ENCODE assay signal across 8 cellular contexts in genomic region chr22:35299217-35299716, GRCh38. TPM values are rescaled to one million over a fixed set of nuclear protein-coding genes. Genes with fewer than 3 reads are reported as not detected.
A peak's percentile ranks its signal among the peaks of the same experiment; 100 is the strongest.
DNase-seq lines count a peak whose midpoint lies in the region; ATAC-seq and TF ChIP-seq lines count a peak whose summit lies in the region.

No MANE protein-coding gene starts in this region.

- no TSS peak for BruUV-seq in IMR-90 (replicated peaks; lab: Mats Ljungman, UMichigan)

- TF ChIP-seq POLR2A in IMR-90 (IDR thresholded peaks at IDR 0.05; ENCODE audit: low read depth, low read length): no peak

- CTCF ChIA-PET in IMR-90 (lab: Yijun Ruan, JAX): interaction anchor here (0.9 kb wide), 1 partner anchor 11 kb away, joined by 3 read pairs; no protein-coding TSS in a partner anchor

- peaks cover 3% of the 10 kb centered on the region for H3K36me3 Mint-ChIP-seq in activated naive CD4-positive, alpha-beta T cell treated with anti-CD3 and anti-CD28 coated beads, Interleukin-2, amount 50 U/mL, for 24 hours

- peak overlapping the region; percentile 95 for H3K4me3 Mint-ChIP-seq in activated naive CD4-positive, alpha-beta T cell treated with anti-CD3 and anti-CD28 coated beads, Interleukin-2, amount 50 U/mL, for 24 hours

- peaks cover 6 to 42% of the 10 kb centered on the region in 2 experiments for H3K79me1 ChIP-seq in IMR-90 (ENCODE audit: low read depth in 1 of 2, low read length in 2 of 2)

- peaks cover 9% of the 10 kb centered on the region for H3K36me3 ChIP-seq in IMR-90 (ENCODE audit: control insufficient read depth, insufficient read depth, low read length)

- H3K9me1 ChIP-seq in IMR-90 (ENCODE audit: insufficient read depth, low read length): peaks cover 18% of the 10 kb centered on the region

- H2BK20ac ChIP-seq in IMR-90 (ENCODE audit: low read depth, low read length): no peak overlapping the region

- H3K18ac ChIP-seq in IMR-90 (ENCODE audit: low read depth, low read length): peak overlapping the region; percentile 12

- no peak overlapping the region; the same call in 1 of the 2 replicates for H3K23ac ChIP-seq in IMR-90 (ENCODE audit: low read depth, low read length)

- H3K4me3 ChIP-seq in AG09309 (ENCODE audit: control insufficient read depth, low read depth, low read length): peak overlapping the region; percentile 66
- H3K4me3 ChIP-seq in IMR-90 (ENCODE audit: insufficient read depth, low read depth, low read length): peak overlapping the region; percentile 64

- POLR2A ChIA-PET in IMR-90 (lab: Charles Lee; ENCODE audit: unreplicated experiment): interaction anchor here (0.6 to 1.1 kb wide), 3 partner anchors 13 to 31 kb away, joined by 3 read pairs; no protein-coding TSS in a partner anchor

- no peaks in the 10 kb centered on the region for H3K9me3 Mint-ChIP-seq in activated naive CD4-positive, alpha-beta T cell treated with anti-CD3 and anti-CD28 coated beads, Interleukin-2, amount 50 U/mL, for 24 hours

- 0% methylated on average over 9 of the region's 18 CpGs; no CpG with 5 or more reads in 1 of the 2 experiments for WGBS in IMR-90 (ENCODE audit: extremely low coverage in 2 of 2, insufficient read length in 1 of 2), 2 experiments

- intact Hi-C loops in IMR-90 (cut with micrococcal nuclease): no loop called here

- H3K14ac ChIP-seq in IMR-90 (replicated peaks; ENCODE audit: low read depth, low read length): peak overlapping the region; percentile 16; the same call in 1 of the 2 replicates

- TF ChIP-seq CTCF in AG09309 (IDR thresholded peaks at IDR 0.05; ENCODE audit: control insufficient read depth, insufficient read depth, low read depth, low read length, missing control alignments): no peak
- no peak for TF ChIP-seq CTCF in IMR-90 (conservative IDR thresholded peaks at IDR 0.05; ENCODE audit: low read depth, low read length)

- H4K91ac ChIP-seq in IMR-90 (ENCODE audit: insufficient read depth, low read depth, low read length): peak overlapping the region; percentile 76

- DNase-seq in AG09309 (ENCODE audit: low read depth) (no peak), IMR-90 (no peak), hepatic stellate cell (ENCODE audit: low spot score) (peak; percentile 24)
- DNase-seq in stimulated activated CD8-positive, alpha-beta memory T cell treated with anti-CD3 and anti-CD28 coated beads, Interleukin-7, amount 100 ng/mL, for 1 hour (ENCODE audit: low read depth in 2 of 2): peak; percentile 2 to 3
- DNase-seq in activated CD8-positive, alpha-beta memory T cell treated with anti-CD3 and anti-CD28 coated beads for 24 hours: no peak

- H2BK15ac ChIP-seq in IMR-90 (ENCODE audit: low read depth, low read length): peak overlapping the region; percentile 62; the same call in 1 of the 3 replicates

- H2AK9ac ChIP-seq in IMR-90 (replicated peaks; ENCODE audit: low read depth, low read length, poor library complexity): peak overlapping the region; percentile 83

- H3K9ac ChIP-seq in IMR-90 (ENCODE audit: low read depth, low read length): peak overlapping the region; percentile 70

- no peaks in the 10 kb centered on the region for H3K27me3 ChIP-seq in IMR-90 (ENCODE audit: control insufficient read depth, insufficient read depth, low read length)

- dilution Hi-C loops in IMR-90 (cut with HindIII; ENCODE audit: low sequenced_read_pairs, unreplicated experiment): no loop called here

- peak overlapping the region; percentile 96 for H3K27ac Mint-ChIP-seq in activated naive CD4-positive, alpha-beta T cell treated with anti-CD3 and anti-CD28 coated beads, Interleukin-2, amount 50 U/mL, for 24 hours

- peak overlapping the region; percentile 98 for H2AFZ ChIP-seq in IMR-90 (replicated peaks; ENCODE audit: low read length, poor library complexity)

- H2BK120ac ChIP-seq in IMR-90 (ENCODE audit: low read depth, low read length): peak overlapping the region; percentile 2; the same call in 1 of the 2 replicates

- H4K8ac ChIP-seq in IMR-90 (ENCODE audit: low read depth in 2 of 2, low read length in 2 of 2): peak overlapping the region; percentile 58 to 85

- peak overlapping the region; percentile 50 for H2BK5ac ChIP-seq in IMR-90 (ENCODE audit: low read depth, low read length, poor library complexity, severe bottlenecking)

- no peaks in the 10 kb centered on the region for H3K27me3 Mint-ChIP-seq in activated naive CD4-positive, alpha-beta T cell treated with anti-CD3 and anti-CD28 coated beads, Interleukin-2, amount 50 U/mL, for 24 hours

- peak overlapping the region; percentile 77; the same call in 1 of the 2 replicates for H2AK5ac ChIP-seq in IMR-90 (ENCODE audit: low read depth, low read length)

- no peaks in the 10 kb centered on the region for H3K9me3 ChIP-seq in IMR-90 (ENCODE audit: control insufficient read depth, insufficient read depth, low read length)

- peaks cover 6% of the 10 kb centered on the region for H3K4me1 ChIP-seq in IMR-90 (ENCODE audit: control insufficient read depth, insufficient read depth, low read length)

- H3K27ac ChIP-seq in IMR-90 (ENCODE audit: insufficient read depth, low read length): peak overlapping the region; percentile 74

- ATAC-seq in GM18858 (IDR thresholded peaks at IDR 0.05; ENCODE audit: unreplicated experiment): peak; percentile 2
- no peak; the same call in 1 of the 2 replicates for ATAC-seq in IMR-90 (ENCODE audit: low read depth)
- ATAC-seq in GM19397 (IDR thresholded peaks at IDR 0.05; ENCODE audit: unreplicated experiment): no peak

- H3K56ac ChIP-seq in IMR-90 (ENCODE audit: extremely low read depth, insufficient read depth, low read length): no peak overlapping the region

- H3K4me1 Mint-ChIP-seq in activated naive CD4-positive, alpha-beta T cell treated with anti-CD3 and anti-CD28 coated beads, Interleukin-2, amount 50 U/mL, for 24 hours: peaks cover 40% of the 10 kb centered on the region

- in situ Hi-C loops in IMR-90 (cut with MboI; ENCODE audit: low sequenced_read_pairs): no loop called here

- H4K20me1 ChIP-seq in IMR-90 (ENCODE audit: insufficient read depth, low read length): peaks cover 9% of the 10 kb centered on the region; the same call in 1 of the 2 replicates

- H3K4me2 ChIP-seq in IMR-90 (ENCODE audit: low read depth, low read length): peak overlapping the region; percentile 77

- H4K5ac ChIP-seq in IMR-90 (ENCODE audit: low read depth, low read length): peak overlapping the region; percentile 72

- no peak for TF ChIP-seq RAD21 in IMR-90 (IDR thresholded peaks at IDR 0.05; ENCODE audit: low read length)

- peak overlapping the region; percentile 42 for H3K4ac ChIP-seq in IMR-90 (ENCODE audit: low read depth, low read length)

TF ChIP-seq in IMR-90, 13 proteins besides CTCF, POLR2A, EP300 and RAD21:
- TF ChIP-seq NFE2L2 (IDR thresholded peaks at IDR 0.05; ENCODE audit: low read depth, low read length) (no peak), CEBPB (IDR thresholded peaks at IDR 0.05; ENCODE audit: low read depth, low read length) (no peak), MAFK (IDR thresholded peaks at IDR 0.05; ENCODE audit: low read depth, low read length) (no peak), RFX5 (IDR thresholded peaks at IDR 0.05; ENCODE audit: low read depth, low read length) (no peak), SMC3 (IDR thresholded peaks at IDR 0.05; ENCODE audit: low read depth, low read length) (no peak), CHD1 (IDR thresholded peaks at IDR 0.05; ENCODE audit: low read depth, low read length) (no peak)

RNA-seq across cellular contexts. Expression of gene TOM1, which starts 0.4 kb away (rescaled TPM):
- total RNA-seq in IMR-90 (2012; rRNA removed): 38.0 and 39.4 TPM in 2 replicates
- 46.4 and 48.5 TPM in 2 replicates for polyA plus RNA-seq in IMR-90 (2012; rRNA removed)
- polyA plus RNA-seq in IMR-90 (2012; cell fraction: cytosol; rRNA removed): 66.1 and 71.8 TPM in 2 replicates
- 54.4 and 68.2 TPM in 2 replicates for polyA plus RNA-seq in IMR-90 (2012; cell fraction: nucleus; rRNA removed; ENCODE audit: low replicate concordance)

RNA-seq across cellular contexts. Expression of gene HMGXB4, which starts 42.0 kb away (rescaled TPM):
- total RNA-seq in IMR-90 (2012; rRNA removed): 11.8 and 17.2 TPM in 2 replicates
- polyA plus RNA-seq in IMR-90 (2012; rRNA removed): 16.5 and 18.5 TPM in 2 replicates
- polyA plus RNA-seq in IMR-90 (2012; cell fraction: cytosol; rRNA removed): 3.6 and 5.8 TPM in 2 replicates
- 4.5 and 21.8 TPM in 2 replicates for polyA plus RNA-seq in IMR-90 (2012; cell fraction: nucleus; rRNA removed; ENCODE audit: low replicate concordance)

Comparison
In these comparisons a context has a peak if more than half of its experiments do, and no peak if none do; other contexts are left out.
1. DNase-seq: peak in hepatic stellate cell (single experiment) and stimulated activated CD8-positive, alpha-beta memory T cell treated with anti-CD3 and anti-CD28 coated beads, Interleukin-7, amount 100 ng/mL, for 1 hour (2 of 2); none in AG09309 (single experiment), IMR-90 (single experiment) and activated CD8-positive, alpha-beta memory T cell treated with anti-CD3 and anti-CD28 coated beads for 24 hours (single experiment).